In the genomic region with DNA sequence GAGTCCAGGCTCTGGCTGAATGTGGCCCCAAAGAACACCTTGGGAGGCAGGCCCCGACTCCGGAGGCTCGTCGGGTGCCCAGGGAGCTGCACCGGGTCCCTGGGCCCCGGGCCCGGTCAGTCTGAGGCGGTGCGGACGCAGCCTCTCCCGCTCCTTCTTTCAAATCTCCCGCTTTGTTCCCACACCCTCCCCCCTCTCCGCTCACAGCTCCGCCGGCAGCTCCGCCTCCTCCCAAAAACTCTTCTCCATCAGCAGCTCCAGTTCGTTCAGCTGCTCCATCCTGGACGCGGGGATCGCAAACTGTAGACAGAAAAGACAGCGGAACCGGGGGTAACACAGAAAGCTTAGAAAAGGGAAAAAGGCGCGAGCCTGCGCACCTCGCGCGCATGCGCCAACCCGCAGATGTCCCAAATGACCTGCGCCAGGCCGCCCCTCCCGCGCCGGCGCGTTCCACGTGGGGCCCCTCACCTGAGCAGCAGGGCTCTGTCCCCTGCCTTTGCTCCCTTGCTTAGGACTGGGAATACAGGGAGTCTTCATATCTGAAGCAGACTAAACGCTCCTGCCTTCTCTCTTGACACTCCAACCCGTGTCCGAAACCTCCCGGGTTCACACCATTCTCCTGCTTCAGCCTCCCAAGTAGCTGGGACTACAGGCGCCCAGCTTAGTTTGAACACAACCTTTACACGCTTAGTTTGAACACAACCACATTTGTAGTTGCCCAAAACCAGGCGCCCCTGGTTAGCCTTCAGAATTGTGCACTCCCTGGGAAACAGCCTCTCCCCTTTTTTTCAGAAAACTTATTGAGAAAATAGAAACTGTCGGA, we compare ENCODE assay signal across 8 cellular contexts.
A peak's percentile ranks its signal among the peaks of the same experiment; 100 is the strongest.
DNase-seq lines count a peak whose midpoint lies in the region; ATAC-seq and TF ChIP-seq lines count a peak whose summit lies in the region.

A gene with protein sequence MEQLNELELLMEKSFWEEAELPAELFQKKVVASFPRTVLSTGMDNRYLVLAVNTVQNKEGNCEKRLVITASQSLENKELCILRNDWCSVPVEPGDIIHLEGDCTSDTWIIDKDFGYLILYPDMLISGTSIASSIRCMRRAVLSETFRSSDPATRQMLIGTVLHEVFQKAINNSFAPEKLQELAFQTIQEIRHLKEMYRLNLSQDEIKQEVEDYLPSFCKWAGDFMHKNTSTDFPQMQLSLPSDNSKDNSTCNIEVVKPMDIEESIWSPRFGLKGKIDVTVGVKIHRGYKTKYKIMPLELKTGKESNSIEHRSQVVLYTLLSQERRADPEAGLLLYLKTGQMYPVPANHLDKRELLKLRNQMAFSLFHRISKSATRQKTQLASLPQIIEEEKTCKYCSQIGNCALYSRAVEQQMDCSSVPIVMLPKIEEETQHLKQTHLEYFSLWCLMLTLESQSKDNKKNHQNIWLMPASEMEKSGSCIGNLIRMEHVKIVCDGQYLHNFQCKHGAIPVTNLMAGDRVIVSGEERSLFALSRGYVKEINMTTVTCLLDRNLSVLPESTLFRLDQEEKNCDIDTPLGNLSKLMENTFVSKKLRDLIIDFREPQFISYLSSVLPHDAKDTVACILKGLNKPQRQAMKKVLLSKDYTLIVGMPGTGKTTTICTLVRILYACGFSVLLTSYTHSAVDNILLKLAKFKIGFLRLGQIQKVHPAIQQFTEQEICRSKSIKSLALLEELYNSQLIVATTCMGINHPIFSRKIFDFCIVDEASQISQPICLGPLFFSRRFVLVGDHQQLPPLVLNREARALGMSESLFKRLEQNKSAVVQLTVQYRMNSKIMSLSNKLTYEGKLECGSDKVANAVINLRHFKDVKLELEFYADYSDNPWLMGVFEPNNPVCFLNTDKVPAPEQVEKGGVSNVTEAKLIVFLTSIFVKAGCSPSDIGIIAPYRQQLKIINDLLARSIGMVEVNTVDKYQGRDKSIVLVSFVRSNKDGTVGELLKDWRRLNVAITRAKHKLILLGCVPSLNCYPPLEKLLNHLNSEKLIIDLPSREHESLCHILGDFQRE (minus strand): TSS at position 388 of the 823 bp plus-strand sequence. CDS start 109 bp downstream, at position 279.

- peak within 1 kb of the TSS; percentile 27 for H3K9ac ChIP-seq in muscle layer of colon (ENCODE audit: low read length)

- no peaks in the 10 kb centered on the region for H3K27me3 ChIP-seq in muscle layer of colon (ENCODE audit: control insufficient read depth in 1 of 2, insufficient read depth in 2 of 2, low read length in 2 of 2)

- H3K4me3 ChIP-seq in muscle layer of colon (ENCODE audit: low read depth in 1 of 2, low read length in 2 of 2), result peak within 1 kb of the TSS; percentile 58 to 88

- no peak within 1 kb of the TSS for H3K27ac ChIP-seq in muscle layer of colon (ENCODE audit: low read depth, low read length)

- no peaks in the 10 kb centered on the region for H3K36me3 ChIP-seq in muscle layer of colon (ENCODE audit: insufficient read depth, low read length)

- H3K9me3 ChIP-seq in muscle layer of colon (ENCODE audit: low read length), result no peaks in the 10 kb centered on the region

- peak; percentile 86 for ATAC-seq in GM21526 (IDR thresholded peaks at IDR 0.05; ENCODE audit: low FRiP score, unreplicated experiment)

- DNase-seq in DMS153 treated with DMSO at 0.1 percent for 48 hours (lab: John Stamatoyannopoulos, UW; ENCODE audit: unreplicated experiment) (peak; percentile 72), HuH-7.5 (ENCODE audit: low spot score) (peak; percentile 74), OCI-M2 (lab: John Stamatoyannopoulos, UW; ENCODE audit: unreplicated experiment) (peak; percentile 32), erythroblast (lab: John Stamatoyannopoulos, UW) (peak; percentile 87 to 90)
- DNase-seq in activated T-cell treated with anti-CD3 and anti-CD28 coated beads, Interleukin-2, amount 50 U/mL, for 1 hour, result peak; percentile 77
- DNase-seq in stimulated activated CD8-positive, alpha-beta memory T cell treated with anti-CD3 and anti-CD28 coated beads, Interleukin-7, amount 100 ng/mL, for 24 hours (ENCODE audit: low read depth), result peak; percentile 56

- H3K4me1 ChIP-seq in muscle layer of colon (ENCODE audit: insufficient read depth, low read length), result peaks cover 6% of the 10 kb centered on the region

- TF ChIP-seq POLR2A in erythroblast (IDR thresholded peaks at IDR 0.05; ENCODE audit: low read length), result peak; percentile 66

Comparison
In these comparisons a context has a peak if more than half of its experiments do, and no peak if none do; other contexts are left out.
1. DNase-seq: peak in every context shown above with its lines; median percentile 88 in erythroblast; 77 in activated T-cell treated with anti-CD3 and anti-CD28 coated beads, Interleukin-2, amount 50 U/mL, for 1 hour; 74 in HuH-7.5; 72 in DMS153 treated with DMSO at 0.1 percent for 48 hours; 56 in stimulated activated CD8-positive, alpha-beta memory T cell treated with anti-CD3 and anti-CD28 coated beads, Interleukin-7, amount 100 ng/mL, for 24 hours; 32 in OCI-M2.